In genomic region chr1:195717651-195718050, GRCh38 we compare ENCODE assay signal across 9 cellular contexts.
A peak's percentile ranks its signal among the peaks of the same experiment; 100 is the strongest.
DNase-seq lines count a peak whose midpoint lies in the region; ATAC-seq and TF ChIP-seq lines count a peak whose summit lies in the region.
"Had no signal": no experiment of that assay in that cellular context is flagged by ENCODE, and none has a peak within 500 bp of the region (broad histone marks: within the 10 kb centered on the region; RNA-seq: fewer than 3 reads in every experiment).

No MANE protein-coding gene starts in this region.

- no peaks in the 10 kb centered on the region for H3K36me3 Mint-ChIP-seq in activated CD8-positive, alpha-beta T cell treated with anti-CD3 and anti-CD28 coated beads, Interleukin-2, amount 10 ng/mL, durations not matched to agents 7 days and 5 days (ENCODE audit: low read depth)

- TF ChIP-seq EP300 in Ishikawa (IDR thresholded peaks at IDR 0.05; ENCODE audit: borderline replicate concordance) = no peak

- peak; percentile 12 for ATAC-seq in mucosa of descending colon
- no peak for ATAC-seq in HG03354 (IDR thresholded peaks at IDR 0.05; ENCODE audit: poor library complexity, severe bottlenecking, unreplicated experiment)
- ATAC-seq in activated CD8-positive, alpha-beta T cell treated with anti-CD3 and anti-CD28 coated beads, Interleukin-2, amount 10 ng/mL, durations not matched to agents 7 days and 5 days = no peak
- ATAC-seq: T-helper 17 cell had no signal

- H3K4me3 ChIP-seq in WI38 (ENCODE audit: low read depth, low read length) (no peak overlapping the region), mucosa of descending colon (no peak overlapping the region)

- no peaks in the 10 kb centered on the region for H3K36me3 ChIP-seq in mucosa of descending colon (ENCODE audit: low read depth)

- H3K27me3 Mint-ChIP-seq in activated CD8-positive, alpha-beta T cell treated with anti-CD3 and anti-CD28 coated beads, Interleukin-2, amount 10 ng/mL, durations not matched to agents 7 days and 5 days (ENCODE audit: low read depth) = no peaks in the 10 kb centered on the region

- POLR2A ChIA-PET in activated CD8-positive, alpha-beta T cell treated with anti-CD3 and anti-CD28 coated beads, Interleukin-2, amount 10 ng/mL, durations not matched to agents 7 days and 5 days (lab: Charles Lee) = no interaction called here

- H3K9me3 Mint-ChIP-seq in activated CD8-positive, alpha-beta T cell treated with anti-CD3 and anti-CD28 coated beads, Interleukin-2, amount 10 ng/mL, durations not matched to agents 7 days and 5 days (ENCODE audit: insufficient read depth) = peaks cover 5% of the 10 kb centered on the region

- peak; percentile 60 for TF ChIP-seq RAD21 in Ishikawa (IDR thresholded peaks at IDR 0.05; ENCODE audit: low read depth)

- no peak overlapping the region for H3K4me3 Mint-ChIP-seq in activated CD8-positive, alpha-beta T cell treated with anti-CD3 and anti-CD28 coated beads, Interleukin-2, amount 10 ng/mL, durations not matched to agents 7 days and 5 days
- H3K4me3 Mint-ChIP-seq: T-helper 17 cell had no signal

- intact Hi-C loops in mucosa of descending colon (cut with DNase I, micrococcal nuclease) = no loop called here

- no peak overlapping the region for H3K27ac Mint-ChIP-seq in activated CD8-positive, alpha-beta T cell treated with anti-CD3 and anti-CD28 coated beads, Interleukin-2, amount 10 ng/mL, durations not matched to agents 7 days and 5 days
- H3K27ac Mint-ChIP-seq: T-helper 17 cell had no signal

- TF ChIP-seq POLR2A in erythroblast (IDR thresholded peaks at IDR 0.05; ENCODE audit: low read length) = no peak

- CTCF ChIA-PET in activated CD8-positive, alpha-beta T cell treated with anti-CD3 and anti-CD28 coated beads, Interleukin-2, amount 10 ng/mL, durations not matched to agents 7 days and 5 days (lab: Charles Lee) = no interaction called here

- no peaks in the 10 kb centered on the region for H3K4me1 Mint-ChIP-seq in activated CD8-positive, alpha-beta T cell treated with anti-CD3 and anti-CD28 coated beads, Interleukin-2, amount 10 ng/mL, durations not matched to agents 7 days and 5 days (ENCODE audit: low read depth)
- H3K4me1 Mint-ChIP-seq: T-helper 17 cell had no signal

- H3K9me3 ChIP-seq in mucosa of descending colon = no peaks in the 10 kb centered on the region

- H3K4me1 ChIP-seq in mucosa of descending colon (ENCODE audit: low read depth) = no peaks in the 10 kb centered on the region

- DNase-seq in EH (ENCODE audit: low read depth) (peak; percentile 57), mucosa of descending colon (no peak), erythroblast (lab: John Stamatoyannopoulos, UW) (no peak)
- no peak for DNase-seq in stimulated activated CD4-positive, alpha-beta T cell treated with anti-CD3 and anti-CD28 coated beads, Interleukin-15, amount 100 ng/mL, for 24 hours
- DNase-seq in activated CD8-positive, alpha-beta T cell treated with anti-CD3 and anti-CD28 coated beads, Interleukin-2, amount 10 ng/mL, durations not matched to agents 7 days and 5 days = no peak
- DNase-seq: T-helper 17 cell had no signal

- peak; percentile 42; the same call in 1 of the 2 replicates for TF ChIP-seq CTCF in WI38 (IDR thresholded peaks at IDR 0.05; ENCODE audit: low read depth, low read length)
- no peak for TF ChIP-seq CTCF in mucosa of descending colon (IDR thresholded peaks at IDR 0.05)

TF ChIP-seq in Ishikawa, 13 proteins besides CTCF, POLR2A, EP300 and RAD21:
- TF ChIP-seq CEBPB (IDR thresholded peaks at IDR 0.05) = no peak
- no peak for TF ChIP-seq ZBTB7A (IDR thresholded peaks at IDR 0.05; ENCODE audit: low read depth)
- TF ChIP-seq TAF1 (IDR thresholded peaks at IDR 0.05; ENCODE audit: low read depth) = no peak
- no peak for TF ChIP-seq USF1 (IDR thresholded peaks at IDR 0.05)
- TF ChIP-seq YY1 (IDR thresholded peaks at IDR 0.05; ENCODE audit: low read depth) = no peak
- no peak for TF ChIP-seq NFIC (IDR thresholded peaks at IDR 0.05)
- TF ChIP-seq REST (IDR thresholded peaks at IDR 0.05; ENCODE audit: low read depth) = no peak
